ENCODE assay signal across 20 cellular contexts in the genomic region with DNA sequence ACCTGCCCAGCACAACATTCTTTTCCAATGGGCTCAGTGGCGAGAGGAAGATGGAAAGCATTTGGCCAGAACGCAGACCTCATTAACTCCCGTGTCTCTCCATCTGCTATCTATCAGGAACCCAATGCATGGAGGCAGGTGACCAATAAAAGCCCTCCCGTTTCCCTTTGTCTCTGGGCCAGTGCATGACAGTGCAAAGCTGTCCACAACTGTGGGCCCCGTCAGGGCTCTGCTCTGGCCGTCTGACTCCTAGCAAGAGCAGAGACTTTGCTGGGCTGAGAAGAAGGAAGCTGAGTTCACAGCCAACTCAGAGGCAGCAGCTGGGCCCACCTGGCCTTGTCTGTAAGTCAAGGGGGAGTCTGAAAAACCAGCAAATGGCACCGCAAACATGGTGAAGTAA.
DNase-seq lines count a peak whose midpoint lies in the region; ATAC-seq and TF ChIP-seq lines count a peak whose summit lies in the region.
"Had no signal": no experiment of that assay in that cellular context is flagged by ENCODE, and none has a peak within 500 bp of the region (broad histone marks: within the 10 kb centered on the region; RNA-seq: fewer than 3 reads in every experiment).

No MANE protein-coding gene starts in this region.

- no peak overlapping the region for H2BK120ac ChIP-seq in IMR-90 (ENCODE audit: low read depth, low read length)

- H4K20me1 ChIP-seq in IMR-90 (ENCODE audit: insufficient read depth, low read length): no peaks in the 10 kb centered on the region

- CTCF ChIA-PET in IMR-90 (lab: Yijun Ruan, JAX): no interaction called here

- 26% methylated on average over 4 of the region's 7 CpGs; no CpG with 5 or more reads in 1 of the 2 experiments for WGBS in IMR-90 (ENCODE audit: extremely low coverage in 2 of 2, insufficient read length in 1 of 2), 2 experiments
- 53 to 58% methylated on average over 7 of the region's 7 CpGs for WGBS in heart right ventricle, 2 donors

- H3K4me2 ChIP-seq in IMR-90 (ENCODE audit: low read depth, low read length): no peak overlapping the region
- H3K4me2 ChIP-seq: hepatocyte had no signal

- no peak overlapping the region for H2AK5ac ChIP-seq in IMR-90 (ENCODE audit: low read depth, low read length)

- H4K91ac ChIP-seq in IMR-90 (ENCODE audit: insufficient read depth, low read depth, low read length): no peak overlapping the region

- no peak overlapping the region for H2BK20ac ChIP-seq in IMR-90 (ENCODE audit: low read depth, low read length)

- no peak overlapping the region for H3K18ac ChIP-seq in IMR-90 (ENCODE audit: low read depth, low read length)

- BruUV-seq in IMR-90 (replicated peaks; lab: Mats Ljungman, UMichigan): no TSS peak

- H3K56ac ChIP-seq in IMR-90 (ENCODE audit: extremely low read depth, insufficient read depth, low read length): no peak overlapping the region

- H4K5ac ChIP-seq in IMR-90 (ENCODE audit: low read depth, low read length): no peak overlapping the region

- H2AFZ ChIP-seq in IMR-90 (replicated peaks; ENCODE audit: low read length, poor library complexity): no peak overlapping the region
- H2AFZ ChIP-seq: hepatocyte had no signal

- H3K9me1 ChIP-seq in IMR-90 (ENCODE audit: insufficient read depth, low read length): peaks cover 3% of the 10 kb centered on the region

- POLR2A ChIA-PET in IMR-90 (lab: Charles Lee; ENCODE audit: unreplicated experiment): no interaction called here

- H3K14ac ChIP-seq in IMR-90 (replicated peaks; ENCODE audit: low read depth, low read length): no peak overlapping the region

- dilution Hi-C loops in IMR-90 (cut with HindIII; ENCODE audit: low sequenced_read_pairs, unreplicated experiment): no loop called here

- no peak overlapping the region for H3K27ac ChIP-seq in IMR-90 (ENCODE audit: insufficient read depth, low read length)
- peak overlapping the region; percentile 7; the same call in 1 of the 2 replicates for H3K27ac ChIP-seq in SJCRH30
- peak overlapping the region in 5 of 10 donors; percentile 30 to 52 (median 46) for H3K27ac ChIP-seq in heart right ventricle
- H3K27ac ChIP-seq: cardiac muscle cell, esophagus squamous epithelium, hepatocyte, HL-60, thoracic aorta had no signal

- no peaks in the 10 kb centered on the region for H3K9me3 ChIP-seq in IMR-90 (ENCODE audit: control insufficient read depth, insufficient read depth, low read length)
- no peaks in the 10 kb centered on the region for H3K9me3 ChIP-seq in SJCRH30 (replicated peaks)
- H3K9me3 ChIP-seq in heart right ventricle: no peaks in the 10 kb centered on the region
- H3K9me3 ChIP-seq: esophagus squamous epithelium, thoracic aorta had no signal

- H3K4me3 ChIP-seq in IMR-90 (ENCODE audit: insufficient read depth, low read depth, low read length) (no peak overlapping the region), SJCRH30 (no peak overlapping the region), heart right ventricle (no peak overlapping the region), skeletal muscle cell (ENCODE audit: low read depth, low read length) (no peak overlapping the region)
- H3K4me3 ChIP-seq: cardiac muscle cell, esophagus squamous epithelium, hepatocyte, thoracic aorta had no signal

- H4K8ac ChIP-seq in IMR-90 (ENCODE audit: low read depth in 2 of 2, low read length in 2 of 2): no peak overlapping the region

- no peak overlapping the region for H2BK15ac ChIP-seq in IMR-90 (ENCODE audit: low read depth, low read length)

- H3K36me3 ChIP-seq in IMR-90 (ENCODE audit: control insufficient read depth, insufficient read depth, low read length) (no peaks in the 10 kb centered on the region), SJCRH30 (no peaks in the 10 kb centered on the region), heart right ventricle (no peaks in the 10 kb centered on the region)
- H3K36me3 ChIP-seq: cardiac muscle cell, esophagus squamous epithelium, thoracic aorta had no signal

- H3K79me1 ChIP-seq in IMR-90 (ENCODE audit: low read depth in 1 of 2, low read length in 2 of 2): no peaks in the 10 kb centered on the region; a peak in 1 of 4 replicates

- H2BK5ac ChIP-seq in IMR-90 (ENCODE audit: low read depth, low read length, poor library complexity, severe bottlenecking): no peak overlapping the region

- DNase-seq in IMR-90 (peak; percentile 49), SJCRH30 (peak; percentile 67 to 70), heart right ventricle (peak; percentile 55 to 57), skeletal muscle cell (ENCODE audit: low read depth) (peak; percentile 48), Kasumi-1 (lab: John Stamatoyannopoulos, UW) (no peak), NCI-H1417 treated with DMSO at 0.1 percent for 48 hours (lab: John Stamatoyannopoulos, UW) (no peak)
- DNase-seq in effector CD4-positive, alpha-beta T cell: no peak
- DNase-seq: activated CD8-positive, alpha-beta T cell treated with anti-CD3 and anti-CD28 coated beads for 36 hours; activated naive CD8-positive, alpha-beta T cell treated with anti-CD3 and anti-CD28 coated beads, Interleukin-2, amount 10 ng/mL, durations not matched to agents 7 days and 5 days; activated T-cell treated with anti-CD3 and anti-CD28 coated beads, Interleukin-2, amount 50 U/mL, for 4 hours; DMS153; esophagus squamous epithelium; GOT3; MV-4-11; occipital lobe; stimulated activated CD4-positive, alpha-beta T cell treated with anti-CD3 and anti-CD28 coated beads, Interleukin-4, amount 100 ng/mL, for 4 hours had no signal

- H3K27me3 ChIP-seq in IMR-90 (ENCODE audit: control insufficient read depth, insufficient read depth, low read length) (no peaks in the 10 kb centered on the region), SJCRH30 (no peaks in the 10 kb centered on the region), heart right ventricle (no peaks in the 10 kb centered on the region)
- H3K27me3 ChIP-seq: hepatocyte had no signal

- in situ Hi-C loops in IMR-90 (cut with MboI; ENCODE audit: low sequenced_read_pairs): no loop called here

- no peak overlapping the region for H3K23ac ChIP-seq in IMR-90 (ENCODE audit: low read depth, low read length)

- no peak for TF ChIP-seq RAD21 in IMR-90 (IDR thresholded peaks at IDR 0.05; ENCODE audit: low read length)

- no peak overlapping the region for H3K9ac ChIP-seq in IMR-90 (ENCODE audit: low read depth, low read length)

- peak overlapping the region; percentile 3 for H2AK9ac ChIP-seq in IMR-90 (replicated peaks; ENCODE audit: low read depth, low read length, poor library complexity)

- no peak for TF ChIP-seq POLR2A in IMR-90 (IDR thresholded peaks at IDR 0.05; ENCODE audit: low read depth, low read length)

- no peak; the same call in 1 of the 2 replicates for ATAC-seq in IMR-90 (ENCODE audit: low read depth)
- ATAC-seq in heart right ventricle: peak; percentile 76 to 87 (median 84)
- ATAC-seq: activated CD8-positive, alpha-beta T cell treated with anti-CD3 and anti-CD28 coated beads for 36 hours; activated T-cell treated with anti-CD3 and anti-CD28 coated beads, Interleukin-2, amount 50 U/mL, for 4 hours had no signal

- intact Hi-C loops in IMR-90 (cut with micrococcal nuclease): no loop called here
- intact Hi-C loops in heart right ventricle (cut with DNase I): no loop called here

- no peak overlapping the region for H3K4ac ChIP-seq in IMR-90 (ENCODE audit: low read depth, low read length)

- no peak for TF ChIP-seq CTCF in IMR-90 (conservative IDR thresholded peaks at IDR 0.05; ENCODE audit: low read depth, low read length)
- no peak for TF ChIP-seq CTCF in heart right ventricle (IDR thresholded peaks at IDR 0.05)

- H3K4me1 ChIP-seq in IMR-90 (ENCODE audit: control insufficient read depth, insufficient read depth, low read length): peaks cover 3% of the 10 kb centered on the region; the same call in 1 of the 2 replicates
- H3K4me1 ChIP-seq in SJCRH30: peaks cover 5% of the 10 kb centered on the region; the same call in 1 of the 2 replicates
- H3K4me1 ChIP-seq in heart right ventricle: peaks cover 0 to 6% (median 0%) of the 10 kb centered on the region in 9 donors

TF ChIP-seq in IMR-90, 13 proteins besides CTCF, POLR2A, EP300 and RAD21:
- TF ChIP-seq, protein P1, sequence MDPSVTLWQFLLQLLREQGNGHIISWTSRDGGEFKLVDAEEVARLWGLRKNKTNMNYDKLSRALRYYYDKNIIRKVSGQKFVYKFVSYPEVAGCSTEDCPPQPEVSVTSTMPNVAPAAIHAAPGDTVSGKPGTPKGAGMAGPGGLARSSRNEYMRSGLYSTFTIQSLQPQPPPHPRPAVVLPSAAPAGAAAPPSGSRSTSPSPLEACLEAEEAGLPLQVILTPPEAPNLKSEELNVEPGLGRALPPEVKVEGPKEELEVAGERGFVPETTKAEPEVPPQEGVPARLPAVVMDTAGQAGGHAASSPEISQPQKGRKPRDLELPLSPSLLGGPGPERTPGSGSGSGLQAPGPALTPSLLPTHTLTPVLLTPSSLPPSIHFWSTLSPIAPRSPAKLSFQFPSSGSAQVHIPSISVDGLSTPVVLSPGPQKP (IDR thresholded peaks at IDR 0.05; ENCODE audit: borderline replicate concordance, low read depth, low read length): no peak
- no peak for TF ChIP-seq CEBPB (IDR thresholded peaks at IDR 0.05; ENCODE audit: low read depth, low read length)
- no peak for TF ChIP-seq MXI1 (IDR thresholded peaks at IDR 0.05; ENCODE audit: borderline replicate concordance, low read depth, low read length)
- TF ChIP-seq, protein P2, sequence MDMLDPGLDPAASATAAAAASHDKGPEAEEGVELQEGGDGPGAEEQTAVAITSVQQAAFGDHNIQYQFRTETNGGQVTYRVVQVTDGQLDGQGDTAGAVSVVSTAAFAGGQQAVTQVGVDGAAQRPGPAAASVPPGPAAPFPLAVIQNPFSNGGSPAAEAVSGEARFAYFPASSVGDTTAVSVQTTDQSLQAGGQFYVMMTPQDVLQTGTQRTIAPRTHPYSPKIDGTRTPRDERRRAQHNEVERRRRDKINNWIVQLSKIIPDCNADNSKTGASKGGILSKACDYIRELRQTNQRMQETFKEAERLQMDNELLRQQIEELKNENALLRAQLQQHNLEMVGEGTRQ (IDR thresholded peaks at IDR 0.05; ENCODE audit: low read depth, low read length): no peak
- no peak for TF ChIP-seq FOS (IDR thresholded peaks at IDR 0.05; ENCODE audit: low read depth, low read length)
- TF ChIP-seq RCOR1 (IDR thresholded peaks at IDR 0.05; ENCODE audit: insufficient replicate concordance, low read length): no peak

Comparison
In these comparisons a context has a peak if more than half of its experiments do, and no peak if none do; other contexts are left out.
1. DNase-seq: peak in IMR-90 (single experiment), SJCRH30 (2 of 2), heart right ventricle (2 of 2) and skeletal muscle cell (single experiment); none in effector CD4-positive, alpha-beta T cell (single experiment), Kasumi-1 (0 of 2) and NCI-H1417 treated with DMSO at 0.1 percent for 48 hours (single experiment).